Comparison of ENCODE assay signal across 9 cellular contexts in genomic region chr9:130824616-130825015, GRCh38. TPM values are rescaled to one million over a fixed set of nuclear protein-coding genes. Genes with fewer than 3 reads are reported as not detected.
DNase-seq lines count a peak whose midpoint lies in the region; ATAC-seq and TF ChIP-seq lines count a peak whose summit lies in the region.
"Had no signal": no experiment of that assay in that cellular context is flagged by ENCODE, and none has a peak within 500 bp of the region (broad histone marks: within the 10 kb centered on the region; RNA-seq: fewer than 3 reads in every experiment).

No MANE protein-coding gene starts in this region.

- peak overlapping the region; percentile 1 for H3K4me3 ChIP-seq in left ventricle myocardium inferior

- peaks cover 32% of the 10 kb centered on the region for H3K4me1 ChIP-seq in left ventricle myocardium inferior

- DNase-seq in Caki2 (ENCODE audit: low read depth) (peak; percentile 15), left ventricle myocardium inferior (no peak), pons (ENCODE audit: low spot score) (peak; percentile 43), dermis blood vessel endothelial cell (no peak), NCI-H187 (lab: John Stamatoyannopoulos, UW) (no peak), COLO829 (ENCODE audit: low spot score) (no peak)
- DNase-seq: SIG-M5 had no signal

- H3K27ac ChIP-seq in left ventricle myocardium inferior (replicated peaks): peak overlapping the region; percentile 82

- intact Hi-C loops in left ventricle myocardium inferior (cut with micrococcal nuclease): no loop called here

- ATAC-seq in SK-N-SH treated with all-trans-retinoic acid at 6 μM for 48 hours (peak; percentile 72), HG02870 (IDR thresholded peaks at IDR 0.05; ENCODE audit: unreplicated experiment) (no peak)

- H3K9me3 ChIP-seq in left ventricle myocardium inferior (replicated peaks): no peaks in the 10 kb centered on the region

- in situ Hi-C loops in Caki2 (cut with HindIII; ENCODE audit: low pct_unique_long_range_greater_than_20kb, low sequenced_read_pairs): loop anchor here (25.0 kb wide), 1 partner anchor 562 kb away; the partner anchor contains the start of gene HMCN2

- no peaks in the 10 kb centered on the region for H3K27me3 ChIP-seq in left ventricle myocardium inferior (ENCODE audit: low read depth)

- no peaks in the 10 kb centered on the region for H3K36me3 ChIP-seq in left ventricle myocardium inferior

- TF ChIP-seq CTCF in left ventricle myocardium inferior (IDR thresholded peaks at IDR 0.05; ENCODE audit: borderline replicate concordance): no peak

TF ChIP-seq in SK-N-SH treated with all-trans-retinoic acid at 6 μM for 48 hours, 23 proteins besides CTCF, POLR2A, EP300 and RAD21:
- no peak for TF ChIP-seq SNAI2 (CRISPR knock-in tag; IDR thresholded peaks at IDR 0.05)

RNA-seq across cellular contexts. Expression of gene ABL1, which starts 10.4 kb away (rescaled TPM):
- 19.5 and 27.6 TPM in 2 replicates for total RNA-seq in Caki2 (2014; rRNA removed; shearing (Covaris generic); ENCODE audit: low replicate concordance)
- total RNA-seq in left ventricle myocardium inferior: 30.7 TPM
- 42.5 and 68.7 TPM in 2 replicates for total RNA-seq in dermis blood vessel endothelial cell

Comparison
In these comparisons a context has a peak if more than half of its experiments do, and no peak if none do; other contexts are left out.
1. DNase-seq: peak in Caki2 (single experiment) and pons (single experiment); none in left ventricle myocardium inferior (single experiment), dermis blood vessel endothelial cell (single experiment), NCI-H187 (0 of 2) and COLO829 (single experiment).